In genomic region chr19:40778865-40779284, GRCh38 we compare ENCODE assay signal across 8 cellular contexts. TPM values are rescaled to one million over a fixed set of nuclear protein-coding genes. Genes with fewer than 3 reads are reported as not detected.
DNase-seq lines count a peak whose midpoint lies in the region; ATAC-seq and TF ChIP-seq lines count a peak whose summit lies in the region.

No MANE protein-coding gene starts in this region.

- no peak overlapping the region; the same call in 1 of the 2 replicates for H2AFZ ChIP-seq in OCI-LY7 (ENCODE audit: low read length)

- ATAC-seq in CD8-positive, alpha-beta T cell = no peak
- no peak for ATAC-seq in effector memory CD8-positive, alpha-beta T cell (replicated peaks)
- ATAC-seq in HG03469 (IDR thresholded peaks at IDR 0.05; ENCODE audit: unreplicated experiment) = no peak

- H4K20me1 ChIP-seq in OCI-LY7 (ENCODE audit: insufficient read depth, low read length) = no peaks in the 10 kb centered on the region

- H3K4me2 ChIP-seq in OCI-LY7 (ENCODE audit: low read length) = peak overlapping the region; percentile 77

- H3K4me1 ChIP-seq in CD8-positive, alpha-beta T cell (ENCODE audit: insufficient read depth, low read length) = peaks cover 26% of the 10 kb centered on the region
- H3K4me1 ChIP-seq in OCI-LY7 (ENCODE audit: insufficient read depth, low read length, poor library complexity, severe bottlenecking) (peaks cover 33% of the 10 kb centered on the region), neutrophil (ENCODE audit: control insufficient read depth in 1 of 2, insufficient read depth in 1 of 2, low read depth in 1 of 2, low read length in 1 of 2) (peaks cover 17 to 26% of the 10 kb centered on the region in 2 experiments)

- H3K27ac ChIP-seq in CD8-positive, alpha-beta T cell (ENCODE audit: low read depth, low read length) = peak overlapping the region; percentile 93
- H3K27ac ChIP-seq in OCI-LY7 (ENCODE audit: low read depth, low read length, poor library complexity, severe bottlenecking) (peak overlapping the region; percentile 95), neutrophil (peak overlapping the region; percentile 95)

- no TSS peak for BruUV-seq in OCI-LY7 (replicated peaks; lab: Mats Ljungman, UMichigan)

- POLR2A ChIA-PET in CD8-positive, alpha-beta T cell (lab: Charles Lee) = interaction anchor here (0.5 to 3.8 kb wide), 16 partner anchors 8 to 1343 kb away, joined by 3 to 75 read pairs (median 8); partner anchors contain the start of genes ACTMAP, COQ8B, EGLN2 and HNRNPUL1
- POLR2A ChIA-PET in OCI-LY7 (lab: Charles Lee) = interaction anchor here (0.6 to 3.5 kb wide), 12 partner anchors 8 to 138 kb away, joined by 3 to 31 read pairs (median 4); partner anchors contain the start of genes ACTMAP, EGLN2 and SNRPA

- H3K4me3 ChIP-seq in CD8-positive, alpha-beta T cell (ENCODE audit: low read depth, low read length) = peak overlapping the region; percentile 87
- peak overlapping the region; percentile 73 for H3K4me3 ChIP-seq in OCI-LY7 (ENCODE audit: low read depth, low read length, poor library complexity, severe bottlenecking)
- H3K4me3 ChIP-seq in neutrophil (ENCODE audit: low read depth in 1 of 2, low read length in 1 of 2) = peak overlapping the region; percentile 91 to 95

- peaks cover 37% of the 10 kb centered on the region for H3K4me1 Mint-ChIP-seq in CD8-positive, alpha-beta T cell (ENCODE audit: low read depth)
- H3K4me1 Mint-ChIP-seq in effector memory CD8-positive, alpha-beta T cell (ENCODE audit: low read depth in 2 of 2) = peaks cover 30 to 37% of the 10 kb centered on the region in 2 donors

- intact Hi-C loops in CD8-positive, alpha-beta T cell (cut with DNase I, micrococcal nuclease) = loop anchor here (1.0 to 5.0 kb wide), 8 partner anchors 14 to 312 kb away; partner anchors contain the start of genes ACTMAP (in 2 of the 2), COQ8B (in 2 of the 2), NUMBL (in 2 of the 2) and BLVRB (in 1 of the 2)
- intact Hi-C loops in OCI-LY7 (cut with micrococcal nuclease; ENCODE audit: unreplicated experiment) = loop anchor here (10.0 kb wide), 1 partner anchor 174 kb away; the partner anchor contains the start of gene LTBP4

- peak overlapping the region; percentile 92 for H3K4me3 Mint-ChIP-seq in CD8-positive, alpha-beta T cell
- H3K4me3 Mint-ChIP-seq in effector memory CD8-positive, alpha-beta T cell = peak overlapping the region; percentile 89

- H3K27me3 Mint-ChIP-seq in CD8-positive, alpha-beta T cell (ENCODE audit: low read depth) = no peaks in the 10 kb centered on the region
- no peaks in the 10 kb centered on the region for H3K27me3 Mint-ChIP-seq in effector memory CD8-positive, alpha-beta T cell

- H3K9me2 ChIP-seq in OCI-LY7 (ENCODE audit: insufficient read depth, low read length) = no peaks in the 10 kb centered on the region

- no peak for TF ChIP-seq CTCF in CD8-positive, alpha-beta T cell (IDR thresholded peaks at IDR 0.05)
- TF ChIP-seq CTCF in OCI-LY7 (conservative IDR thresholded peaks at IDR 0.05; ENCODE audit: low read length) (no peak), neutrophil (IDR thresholded peaks at IDR 0.05) (no peak), GM20000 (IDR thresholded peaks at IDR 0.05; ENCODE audit: extremely low read depth, missing control alignments) (no peak)

- H3K27me3 ChIP-seq in CD8-positive, alpha-beta T cell (ENCODE audit: insufficient read depth, low read length) = no peaks in the 10 kb centered on the region
- H3K27me3 ChIP-seq in neutrophil = no peaks in the 10 kb centered on the region

- CTCF ChIA-PET in CD8-positive, alpha-beta T cell (lab: Charles Lee) = interaction anchor here (1.1 to 3.3 kb wide), 9 partner anchors 12 to 116 kb away, joined by 3 to 32 read pairs (median 11); partner anchors contain the start of genes ACTMAP, EGLN2 and SNRPA
- CTCF ChIA-PET in OCI-LY7 (lab: Charles Lee; ENCODE audit: unreplicated experiment) = interaction anchor here (0.5 kb wide), 1 partner anchor 165 kb away, joined by 3 read pairs; no protein-coding TSS in a partner anchor

- no peaks in the 10 kb centered on the region for H3K36me3 ChIP-seq in CD8-positive, alpha-beta T cell (ENCODE audit: insufficient read depth, low read length)
- H3K36me3 ChIP-seq in OCI-LY7 (ENCODE audit: insufficient read depth, low read length) (peaks cover 4% of the 10 kb centered on the region; the same call in 1 of the 2 replicates), neutrophil (peaks cover 24% of the 10 kb centered on the region)

- DNase-seq in CD8-positive, alpha-beta T cell = no peak
- DNase-seq in OCI-LY7 (ENCODE audit: low spot score) = no peak
- DNase-seq in effector memory CD8-positive, alpha-beta T cell = no peak
- no peak for DNase-seq in RPMI8226
- DNase-seq in GM20000 (ENCODE audit: low spot score) = no peak
- DNase-seq in NCI-H1092 (lab: John Stamatoyannopoulos, UW) = no peak

- H3K9me3 ChIP-seq in CD8-positive, alpha-beta T cell (ENCODE audit: low read length) = no peaks in the 10 kb centered on the region
- H3K9me3 ChIP-seq in OCI-LY7 (ENCODE audit: low read length) (no peaks in the 10 kb centered on the region), neutrophil (no peaks in the 10 kb centered on the region)

- H3K9me3 Mint-ChIP-seq in CD8-positive, alpha-beta T cell = no peaks in the 10 kb centered on the region
- H3K9me3 Mint-ChIP-seq in effector memory CD8-positive, alpha-beta T cell = no peaks in the 10 kb centered on the region

- peaks cover 28% of the 10 kb centered on the region for H3K36me3 Mint-ChIP-seq in CD8-positive, alpha-beta T cell
- peaks cover 35% of the 10 kb centered on the region for H3K36me3 Mint-ChIP-seq in effector memory CD8-positive, alpha-beta T cell (ENCODE audit: insufficient read depth)

- peaks cover 6% of the 10 kb centered on the region; the same call in 1 of the 2 replicates for H3K79me2 ChIP-seq in OCI-LY7 (ENCODE audit: insufficient read depth, low read depth, low read length)

- H3K27ac Mint-ChIP-seq in CD8-positive, alpha-beta T cell = peak overlapping the region; percentile 95
- peak overlapping the region; percentile 94 to 96 for H3K27ac Mint-ChIP-seq in effector memory CD8-positive, alpha-beta T cell

RNA-seq across cellular contexts. Expression of gene RAB4B, which starts 0.8 kb away (rescaled TPM):
- total RNA-seq in CD8-positive, alpha-beta T cell = 10 to 100 TPM; 19.9 to 21.3 TPM
- total RNA-seq in OCI-LY7 (2014; rRNA removed; shearing (Covaris generic)) = 32.2 and 37.1 TPM in 2 replicates
- 51.3 and 56.3 TPM in 2 replicates for total RNA-seq in OCI-LY7 (2022)

RNA-seq across cellular contexts. Expression of gene MIA, which starts 3.6 kb away (rescaled TPM):
- not detected for total RNA-seq in CD8-positive, alpha-beta T cell
- not detected in 2 replicates for total RNA-seq in OCI-LY7 (2014; rRNA removed; shearing (Covaris generic))
- not detected in 2 replicates for total RNA-seq in OCI-LY7 (2022)

RNA-seq across cellular contexts. Expression of gene EGLN2, which starts 20.1 kb away (rescaled TPM):
- 100 to 1,000 TPM; 137 to 138 TPM for total RNA-seq in CD8-positive, alpha-beta T cell
- total RNA-seq in OCI-LY7 (2014; rRNA removed; shearing (Covaris generic)) = 76.1 and 81.6 TPM in 2 replicates
- total RNA-seq in OCI-LY7 (2022) = 87.9 and 90.8 TPM in 2 replicates

RNA-seq across cellular contexts. Expression of gene SNRPA, which starts 27.9 kb away (rescaled TPM):
- 10 to 100 TPM; 68.3 to 88.2 TPM for total RNA-seq in CD8-positive, alpha-beta T cell
- total RNA-seq in OCI-LY7 (2014; rRNA removed; shearing (Covaris generic)) = 315 and 328 TPM in 2 replicates
- total RNA-seq in OCI-LY7 (2022) = 214 and 244 TPM in 2 replicates

RNA-seq across cellular contexts. Expression of gene ACTMAP, which starts 28.6 kb away (rescaled TPM):
- 1 to 10 TPM; 3.5 to 3.8 TPM for total RNA-seq in CD8-positive, alpha-beta T cell
- total RNA-seq in OCI-LY7 (2014; rRNA removed; shearing (Covaris generic)) = 3.3 and 5.0 TPM in 2 replicates
- total RNA-seq in OCI-LY7 (2022) = 52.1 and 54.8 TPM in 2 replicates
